Comparison of ENCODE assay signal across 7 cellular contexts in the genomic region with DNA sequence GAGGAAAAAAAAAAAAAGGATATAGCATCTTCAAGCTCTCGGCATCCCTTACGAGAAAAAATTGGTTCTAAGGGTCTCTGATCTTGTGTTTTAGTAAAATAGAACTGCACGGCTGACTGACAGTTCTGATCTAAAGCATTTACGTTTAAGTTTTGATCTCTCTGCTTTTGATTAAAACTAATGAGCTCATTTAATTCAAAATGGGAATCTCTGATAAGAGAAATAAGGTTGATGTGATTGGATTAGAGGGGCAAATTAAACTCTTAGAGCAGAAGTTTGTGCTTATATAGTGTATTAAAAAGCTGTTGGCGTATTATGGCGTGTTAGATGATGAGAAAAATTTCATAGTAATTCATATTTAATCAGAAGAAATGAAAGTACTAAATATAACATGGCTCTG.
"Had no signal": no experiment of that assay in that cellular context is flagged by ENCODE, and none has a peak within 500 bp of the region (broad histone marks: within the 10 kb centered on the region; RNA-seq: fewer than 3 reads in every experiment).

No MANE protein-coding gene starts in this region.

- H3K4me1 Mint-ChIP-seq: IgD-negative memory B cell had no signal

- H3K27me3 Mint-ChIP-seq: IgD-negative memory B cell had no signal

- H3K9me3 Mint-ChIP-seq: HFFc6, IgD-negative memory B cell had no signal

- H3K36me3 Mint-ChIP-seq: IgD-negative memory B cell had no signal

- H3K4me3 Mint-ChIP-seq: HFFc6, IgD-negative memory B cell had no signal

- ATAC-seq: HCT116, HepG2 had no signal

- H3K27ac Mint-ChIP-seq: HFFc6, IgD-negative memory B cell had no signal

- DNase-seq: GM23248, GOT3, H7, HFFc6 had no signal
